In genomic region chr15:85485956-85486567, GRCh38 we compare ENCODE assay signal across 9 cellular contexts.
DNase-seq lines count a peak whose midpoint lies in the region; ATAC-seq and TF ChIP-seq lines count a peak whose summit lies in the region.
"Had no signal": no experiment of that assay in that cellular context is flagged by ENCODE, and none has a peak within 500 bp of the region (broad histone marks: within the 10 kb centered on the region; RNA-seq: fewer than 3 reads in every experiment).

No MANE protein-coding gene starts in this region.

- H3K27me3 ChIP-seq in left ventricle myocardium inferior (ENCODE audit: low read depth), result no peaks in the 10 kb centered on the region
- no peaks in the 10 kb centered on the region for H3K27me3 ChIP-seq in gastrocnemius medialis

- peaks cover 88% of the 10 kb centered on the region for H3K4me1 ChIP-seq in left ventricle myocardium inferior
- H3K4me1 ChIP-seq in gastrocnemius medialis, result peaks cover 0 to 19% of the 10 kb centered on the region in 2 donors

- ATAC-seq in GM21529 (IDR thresholded peaks at IDR 0.05; ENCODE audit: unreplicated experiment), result peak; percentile 60
- ATAC-seq in activated naive CD8-positive, alpha-beta T cell treated with anti-CD3 and anti-CD28 coated beads, Interleukin-2, amount 50 U/mL, for 24 hours, result peak; percentile 85
- peak; percentile 87 to 94 for ATAC-seq in gastrocnemius medialis

- H3K36me3 ChIP-seq in left ventricle myocardium inferior, result no peaks in the 10 kb centered on the region
- no peaks in the 10 kb centered on the region for H3K36me3 ChIP-seq in gastrocnemius medialis

- H3K27ac ChIP-seq in left ventricle myocardium inferior (replicated peaks), result peak overlapping the region; percentile 52
- no peak overlapping the region for H3K27ac ChIP-seq in gastrocnemius medialis
- H3K27ac ChIP-seq: epithelial cell of prostate had no signal

- peaks cover 70% of the 10 kb centered on the region for H3K4me1 Mint-ChIP-seq in activated naive CD8-positive, alpha-beta T cell treated with anti-CD3 and anti-CD28 coated beads, Interleukin-2, amount 50 U/mL, for 24 hours

- intact Hi-C loops in left ventricle myocardium inferior (cut with micrococcal nuclease) (no loop called here), gastrocnemius medialis (cut with DNase I; ENCODE audit: low total_unique reads) (loop anchor here (5.0 kb wide), 2 partner anchors 221 to 351 kb away; no protein-coding TSS in a partner anchor)

- H3K27ac Mint-ChIP-seq in activated naive CD8-positive, alpha-beta T cell treated with anti-CD3 and anti-CD28 coated beads, Interleukin-2, amount 50 U/mL, for 24 hours, result peak overlapping the region; percentile 50

- H3K36me3 Mint-ChIP-seq in activated naive CD8-positive, alpha-beta T cell treated with anti-CD3 and anti-CD28 coated beads, Interleukin-2, amount 50 U/mL, for 24 hours (ENCODE audit: low read depth), result peaks cover 18% of the 10 kb centered on the region

- TF ChIP-seq CTCF in left ventricle myocardium inferior (IDR thresholded peaks at IDR 0.05; ENCODE audit: borderline replicate concordance) (peak; percentile 90), gastrocnemius medialis (IDR thresholded peaks at IDR 0.05 in 4 of 5, conservative IDR thresholded peaks at IDR 0.05 in 1 of 5) (peak; percentile 55 to 91 (median 78))

- TF ChIP-seq POLR2A in gastrocnemius medialis (IDR thresholded peaks at IDR 0.05), result no peak

- H3K4me3 ChIP-seq in left ventricle myocardium inferior (no peak overlapping the region), gastrocnemius medialis (no peak overlapping the region)

- H3K9me3 Mint-ChIP-seq in activated naive CD8-positive, alpha-beta T cell treated with anti-CD3 and anti-CD28 coated beads, Interleukin-2, amount 50 U/mL, for 24 hours, result no peaks in the 10 kb centered on the region

- DNase-seq in Daoy (ENCODE audit: low read depth) (peak; percentile 56), Kasumi-1 (lab: John Stamatoyannopoulos, UW) (peak; percentile 89 to 92), RPMI8226 (peak; percentile 75), left ventricle myocardium inferior (no peak), gastrocnemius medialis (peak; percentile 25 to 45), HK-2 (ENCODE audit: unreplicated experiment) (no peak)
- peak; percentile 47 for DNase-seq in activated naive CD8-positive, alpha-beta T cell treated with anti-CD3 and anti-CD28 coated beads, Interleukin-2, amount 50 U/mL, for 24 hours

- in situ Hi-C loops in gastrocnemius medialis (cut with MboI; ENCODE audit: low sequenced_read_pairs in 4 of 4), result loop anchor here in 3 of 4 donors (10.0 to 25.0 kb wide), 4 partner anchors 201 to 351 kb away; no protein-coding TSS in a partner anchor

- no peak overlapping the region for H3K4me3 Mint-ChIP-seq in activated naive CD8-positive, alpha-beta T cell treated with anti-CD3 and anti-CD28 coated beads, Interleukin-2, amount 50 U/mL, for 24 hours

- no peaks in the 10 kb centered on the region for H3K27me3 Mint-ChIP-seq in activated naive CD8-positive, alpha-beta T cell treated with anti-CD3 and anti-CD28 coated beads, Interleukin-2, amount 50 U/mL, for 24 hours

- H3K9me3 ChIP-seq in left ventricle myocardium inferior (replicated peaks) (no peaks in the 10 kb centered on the region), gastrocnemius medialis (no peaks in the 10 kb centered on the region)

Comparison
In these comparisons a context has a peak if more than half of its experiments do, and no peak if none do; other contexts are left out.
1. DNase-seq: peak in Daoy (single experiment), Kasumi-1 (2 of 2), RPMI8226 (single experiment), activated naive CD8-positive, alpha-beta T cell treated with anti-CD3 and anti-CD28 coated beads, Interleukin-2, amount 50 U/mL, for 24 hours (single experiment) and gastrocnemius medialis (2 of 2); none in left ventricle myocardium inferior (single experiment) and HK-2 (single experiment).
2. Peak in every context shown above with its lines, with median percentiles within 50 percentile points of each other: ATAC-seq.